19 cellular contexts compared by ENCODE assay signal in the genomic region with DNA sequence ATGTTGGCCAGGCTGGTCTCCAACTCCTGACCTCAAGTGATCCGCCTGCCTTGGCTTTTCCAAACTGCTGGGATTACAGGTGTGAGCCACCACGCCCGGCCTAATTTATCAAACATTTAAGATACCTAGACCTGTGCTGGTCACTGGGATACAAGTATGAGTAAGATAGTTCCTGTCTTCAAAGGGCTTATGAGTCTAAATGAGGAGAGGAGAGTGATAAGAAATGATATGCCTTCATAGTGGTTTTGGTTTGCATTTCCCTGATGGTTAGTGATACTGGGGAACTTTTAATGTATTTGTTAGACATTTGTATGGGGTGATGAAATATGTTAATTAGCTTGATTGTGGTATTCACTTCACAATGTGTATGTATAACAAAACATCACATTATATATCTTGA. TPM values are rescaled to one million over a fixed set of nuclear protein-coding genes. Genes with fewer than 3 reads are reported as not detected.
DNase-seq lines count a peak whose midpoint lies in the region; ATAC-seq, FAIRE-seq and TF ChIP-seq lines count a peak whose summit lies in the region.
"Had no signal": no experiment of that assay in that cellular context is flagged by ENCODE, and none has a peak within 500 bp of the region (broad histone marks: within the 10 kb centered on the region; RNA-seq: fewer than 3 reads in every experiment).

No MANE protein-coding gene starts in this region.

- no peak overlapping the region for H3K4me3 ChIP-seq in CD4-positive, alpha-beta memory T cell (ENCODE audit: low read length in 2 of 2)
- H3K4me3 ChIP-seq in trophoblast cell (ENCODE audit: low read depth, low read length), result no peak overlapping the region
- no peak overlapping the region for H3K4me3 ChIP-seq in pancreas

- CTCF ChIA-PET in activated CD4-positive, alpha-beta T cell treated with anti-CD3 and anti-CD28 coated beads for 36 hours (lab: Charles Lee), result interaction anchor here (0.6 to 1.1 kb wide), 5 partner anchors 23 to 825 kb away, joined by 3 to 5 read pairs (median 3); no protein-coding TSS in a partner anchor
- CTCF ChIA-PET in CD4-positive, alpha-beta memory T cell (lab: Charles Lee; ENCODE audit: partially characterized antibody), result interaction anchor here (1.3 kb wide), 1 partner anchor 17 kb away, joined by 4 read pairs; no protein-coding TSS in a partner anchor

- H3K9ac ChIP-seq in trophoblast cell (ENCODE audit: low read length), result no peak overlapping the region

- no peaks in the 10 kb centered on the region for H3K9me3 Mint-ChIP-seq in activated CD4-positive, alpha-beta T cell treated with anti-CD3 and anti-CD28 coated beads for 36 hours (ENCODE audit: low read depth)
- no peaks in the 10 kb centered on the region for H3K9me3 Mint-ChIP-seq in CD4-positive, alpha-beta memory T cell
- H3K9me3 Mint-ChIP-seq in activated T-helper 1 cell treated with anti-CD3 and anti-CD28 coated beads, Interleukin-12 subunit alpha, Interleukin-12 subunit beta, Interleukin-2, Interleukin-4 antibody, amounts not matched to agents 30 ng/mL and 10 ng/mL and 1 ng/mL, durations not matched to agents 14 hours and 24 hours and 36 hours, result no peaks in the 10 kb centered on the region

- no peaks in the 10 kb centered on the region for H3K79me2 ChIP-seq in trophoblast cell (ENCODE audit: control insufficient read depth, insufficient read depth, low read length, poor library complexity)

- no peaks in the 10 kb centered on the region for H3K79me1 ChIP-seq in trophoblast cell (ENCODE audit: low read length)

- H3K18ac ChIP-seq in trophoblast cell (ENCODE audit: low read length), result no peak overlapping the region

- H3K4me3 Mint-ChIP-seq in activated CD4-positive, alpha-beta T cell treated with anti-CD3 and anti-CD28 coated beads for 36 hours, result no peak overlapping the region
- H3K4me3 Mint-ChIP-seq in CD4-positive, alpha-beta memory T cell, result peak overlapping the region in 2 of 8 donors; percentile 10 to 54
- H3K4me3 Mint-ChIP-seq in activated T-helper 1 cell treated with anti-CD3 and anti-CD28 coated beads, Interleukin-12 subunit alpha, Interleukin-12 subunit beta, Interleukin-2, Interleukin-4 antibody, amounts not matched to agents 30 ng/mL and 10 ng/mL and 1 ng/mL, durations not matched to agents 14 hours and 24 hours and 36 hours, result no peak overlapping the region

- H3K9me3 ChIP-seq in CD4-positive, alpha-beta memory T cell (ENCODE audit: control insufficient read depth in 1 of 2, low read length in 2 of 2), result no peaks in the 10 kb centered on the region
- H3K9me3 ChIP-seq in trophoblast cell (ENCODE audit: insufficient read depth, low read depth, low read length) (no peaks in the 10 kb centered on the region), pancreas (no peaks in the 10 kb centered on the region)

- POLR2A ChIA-PET in activated CD4-positive, alpha-beta T cell treated with anti-CD3 and anti-CD28 coated beads for 36 hours (lab: Charles Lee), result no interaction called here
- POLR2A ChIA-PET in CD4-positive, alpha-beta memory T cell (lab: Charles Lee; ENCODE audit: partially characterized antibody), result interaction anchor here (0.5 kb wide), 1 partner anchor 852 kb away, joined by 3 read pairs; no protein-coding TSS in a partner anchor

- H3K27ac Mint-ChIP-seq in activated CD4-positive, alpha-beta T cell treated with anti-CD3 and anti-CD28 coated beads for 36 hours, result no peak overlapping the region
- H3K27ac Mint-ChIP-seq in CD4-positive, alpha-beta memory T cell, result peak overlapping the region in 6 of 7 donors; percentile 7 to 75 (median 56)
- peak overlapping the region; percentile 11 for H3K27ac Mint-ChIP-seq in activated T-helper 1 cell treated with anti-CD3 and anti-CD28 coated beads, Interleukin-12 subunit alpha, Interleukin-12 subunit beta, Interleukin-2, Interleukin-4 antibody, amounts not matched to agents 30 ng/mL and 10 ng/mL and 1 ng/mL, durations not matched to agents 14 hours and 24 hours and 36 hours

- H2AK5ac ChIP-seq in trophoblast cell (ENCODE audit: low read length), result no peak overlapping the region

- H3K23ac ChIP-seq in trophoblast cell (ENCODE audit: low read length), result no peak overlapping the region

- no peak overlapping the region for H4K12ac ChIP-seq in trophoblast cell (ENCODE audit: low read depth, low read length)

- H2BK5ac ChIP-seq in trophoblast cell (ENCODE audit: low read depth, low read length, poor library complexity), result no peak overlapping the region

- no peaks in the 10 kb centered on the region for H3K27me3 ChIP-seq in CD4-positive, alpha-beta memory T cell (ENCODE audit: insufficient read depth, low read length)
- H3K27me3 ChIP-seq in trophoblast cell (ENCODE audit: insufficient read depth, low read length) (no peaks in the 10 kb centered on the region), pancreas (no peaks in the 10 kb centered on the region)

- DNase-seq in activated CD4-positive, alpha-beta T cell treated with anti-CD3 and anti-CD28 coated beads for 36 hours, result no peak
- no peak for DNase-seq in activated CD4-positive, alpha-beta T cell treated with anti-CD3 and anti-CD28 coated beads, Interleukin-2, amount 50 U/mL, for 48 hours
- DNase-seq in CD4-positive, alpha-beta memory T cell, result no peak
- DNase-seq in activated T-helper 1 cell treated with anti-CD3 and anti-CD28 coated beads, Interleukin-12 subunit alpha, Interleukin-12 subunit beta, Interleukin-2, Interleukin-4 antibody, amounts not matched to agents 30 ng/mL and 10 ng/mL and 1 ng/mL, durations not matched to agents 14 hours and 24 hours and 36 hours (ENCODE audit: low spot score), result no peak
- DNase-seq in trophoblast cell, result peak; percentile 13 to 44
- DNase-seq in stimulated activated CD4-positive, alpha-beta T cell treated with anti-CD3 and anti-CD28 coated beads, Interleukin-4, amount 100 ng/mL, for 24 hours, result no peak
- no peak for DNase-seq in pancreas
- no peak for DNase-seq in ACHN
- DNase-seq: 8988T, COR-L47, EL, KG1, NCI-H1048, NCI-H146, NCI-H2081, NCI-H774, RPMI8226 had no signal

- H3K36me3 Mint-ChIP-seq in activated CD4-positive, alpha-beta T cell treated with anti-CD3 and anti-CD28 coated beads for 36 hours (ENCODE audit: low read depth), result peaks cover 19% of the 10 kb centered on the region
- peaks cover 10 to 22% of the 10 kb centered on the region in 2 donors for H3K36me3 Mint-ChIP-seq in CD4-positive, alpha-beta memory T cell
- peaks cover 23% of the 10 kb centered on the region for H3K36me3 Mint-ChIP-seq in activated T-helper 1 cell treated with anti-CD3 and anti-CD28 coated beads, Interleukin-12 subunit alpha, Interleukin-12 subunit beta, Interleukin-2, Interleukin-4 antibody, amounts not matched to agents 30 ng/mL and 10 ng/mL and 1 ng/mL, durations not matched to agents 14 hours and 24 hours and 36 hours (ENCODE audit: low read depth)

- no peak overlapping the region for H4K8ac ChIP-seq in trophoblast cell (ENCODE audit: low read depth, low read length)

- no peak overlapping the region for H3K4ac ChIP-seq in trophoblast cell (ENCODE audit: low read depth, low read length)

- H2BK12ac ChIP-seq in trophoblast cell (ENCODE audit: low read length), result no peak overlapping the region

- peak; percentile 13 for ATAC-seq in activated CD4-positive, alpha-beta T cell treated with anti-CD3 and anti-CD28 coated beads for 36 hours
- ATAC-seq in pancreas, result no peak
- ATAC-seq: HepG2 had no signal

- intact Hi-C loops in activated CD4-positive, alpha-beta T cell treated with anti-CD3 and anti-CD28 coated beads for 36 hours (cut with DNase I, micrococcal nuclease), result loop anchor here in 1 of 2 experiments (5.0 kb wide), 1 partner anchor 92 kb away; no protein-coding TSS in a partner anchor
- intact Hi-C loops in CD4-positive, alpha-beta memory T cell (cut with micrococcal nuclease), result loop anchor here (5.0 kb wide), 1 partner anchor 92 kb away; no protein-coding TSS in a partner anchor
- intact Hi-C loops in activated T-helper 1 cell treated with anti-CD3 and anti-CD28 coated beads, Interleukin-12 subunit alpha, Interleukin-12 subunit beta, Interleukin-2, Interleukin-4 antibody, amounts not matched to agents 30 ng/mL and 10 ng/mL and 1 ng/mL, durations not matched to agents 14 hours and 24 hours and 36 hours (cut with micrococcal nuclease), result loop anchor here (5.0 kb wide), 2 partner anchors 92 to 438 kb away; no protein-coding TSS in a partner anchor
- intact Hi-C loops in pancreas (cut with DNase I), result loop anchor here in 1 of 3 donors (10.0 kb wide), 1 partner anchor 100 kb away; no protein-coding TSS in a partner anchor

- H2BK120ac ChIP-seq in trophoblast cell (ENCODE audit: insufficient read depth, low read length, poor library complexity), result no peak overlapping the region

- no peak for FAIRE-seq in pancreas (lab: Jason Lieb, UNC)
- FAIRE-seq: H54, HepG2 had no signal

- no peak overlapping the region for H2AFZ ChIP-seq in trophoblast cell (ENCODE audit: insufficient read depth, low read length, poor library complexity)

- no peak overlapping the region for H3K4me2 ChIP-seq in trophoblast cell (ENCODE audit: low read length)

- H4K91ac ChIP-seq in trophoblast cell (ENCODE audit: low read depth, low read length), result no peak overlapping the region

- H3K27me3 Mint-ChIP-seq in activated CD4-positive, alpha-beta T cell treated with anti-CD3 and anti-CD28 coated beads for 36 hours, result no peaks in the 10 kb centered on the region
- no peaks in the 10 kb centered on the region for H3K27me3 Mint-ChIP-seq in CD4-positive, alpha-beta memory T cell
- H3K27me3 Mint-ChIP-seq in activated T-helper 1 cell treated with anti-CD3 and anti-CD28 coated beads, Interleukin-12 subunit alpha, Interleukin-12 subunit beta, Interleukin-2, Interleukin-4 antibody, amounts not matched to agents 30 ng/mL and 10 ng/mL and 1 ng/mL, durations not matched to agents 14 hours and 24 hours and 36 hours (ENCODE audit: insufficient read depth), result no peaks in the 10 kb centered on the region

- peaks cover 10% of the 10 kb centered on the region for H3K36me3 ChIP-seq in CD4-positive, alpha-beta memory T cell (ENCODE audit: insufficient read depth, low read length)
- H3K36me3 ChIP-seq in trophoblast cell (ENCODE audit: control insufficient read depth in 1 of 2, insufficient read depth in 2 of 2, low read length in 2 of 2) (peaks cover 1 to 3% of the 10 kb centered on the region in 2 experiments), pancreas (peaks cover 0 to 11% (median 7%) of the 10 kb centered on the region in 3 donors)

- no peak for TF ChIP-seq CTCF in pancreas (IDR thresholded peaks at IDR 0.05)

- peaks cover 55% of the 10 kb centered on the region for H3K4me1 Mint-ChIP-seq in activated CD4-positive, alpha-beta T cell treated with anti-CD3 and anti-CD28 coated beads for 36 hours
- H3K4me1 Mint-ChIP-seq in CD4-positive, alpha-beta memory T cell, result peaks cover 36 to 60% (median 48%) of the 10 kb centered on the region in 4 donors
- H3K4me1 Mint-ChIP-seq in activated T-helper 1 cell treated with anti-CD3 and anti-CD28 coated beads, Interleukin-12 subunit alpha, Interleukin-12 subunit beta, Interleukin-2, Interleukin-4 antibody, amounts not matched to agents 30 ng/mL and 10 ng/mL and 1 ng/mL, durations not matched to agents 14 hours and 24 hours and 36 hours (ENCODE audit: low read depth), result peaks cover 47% of the 10 kb centered on the region

- no peak overlapping the region for H3K14ac ChIP-seq in trophoblast cell (ENCODE audit: low read length)

- WGBS in trophoblast cell (ENCODE audit: extremely low coverage, insufficient coverage, insufficient read length), result no CpG with 5 or more reads among the region's 3 CpGs
- WGBS in pancreas, 2 donors, result 84 to 88% methylated on average over 3 of the region's 3 CpGs

- no peak overlapping the region for H3K27ac ChIP-seq in CD4-positive, alpha-beta memory T cell (ENCODE audit: low read depth, low read length)
- H3K27ac ChIP-seq in trophoblast cell (ENCODE audit: low read depth, low read length), result no peak overlapping the region
- no peak overlapping the region for H3K27ac ChIP-seq in pancreas

- in situ Hi-C loops in ACHN (cut with HindIII; ENCODE audit: low pct_ligation_motif_present, low pct_unique_long_range_greater_than_20kb, low sequenced_read_pairs), result no loop called here

- H3K4me1 ChIP-seq in CD4-positive, alpha-beta memory T cell (ENCODE audit: insufficient read depth, low read length), result peaks cover 47% of the 10 kb centered on the region
- H3K4me1 ChIP-seq in trophoblast cell (ENCODE audit: control insufficient read depth in 1 of 2, insufficient read depth in 2 of 2, low read length in 2 of 2) (peaks cover 0 to 2% of the 10 kb centered on the region in 2 experiments), pancreas (peaks cover 18 to 22% (median 20%) of the 10 kb centered on the region in 3 donors)

RNA-seq across cellular contexts. Expression of a gene that starts 21.3 kb away (rescaled TPM):
- total RNA-seq in activated CD4-positive, alpha-beta T cell treated with anti-CD3 and anti-CD28 coated beads for 36 hours, result 100 to 1,000 TPM; 179 to 253 TPM
- 100 to 1,000 TPM; 202 to 217 TPM for total RNA-seq in CD4-positive, alpha-beta memory T cell
- 100 to 1,000 TPM; 338 to 425 TPM for polyA plus RNA-seq in CD4-positive, alpha-beta memory T cell
- 195 and 204 TPM in 2 replicates for total RNA-seq in activated T-helper 1 cell treated with anti-CD3 and anti-CD28 coated beads, Interleukin-12 subunit alpha, Interleukin-12 subunit beta, Interleukin-2, Interleukin-4 antibody, amounts not matched to agents 30 ng/mL and 10 ng/mL and 1 ng/mL, durations not matched to agents 14 hours and 24 hours and 36 hours
- polyA plus RNA-seq in trophoblast cell (2013), result 331 and 337 TPM in 2 replicates
- total RNA-seq in pancreas, result 100 to 1,000 TPM; 230 to 377 (median 326) TPM
- 100 to 1,000 TPM in 1 of 2 donors, 10 to 100 TPM in 1; 56.0 to 122 TPM for polyA plus RNA-seq in pancreas

RNA-seq across cellular contexts. Expression of a gene that starts 28.3 kb away (rescaled TPM):
- 10 to 100 TPM; 45.2 to 58.7 TPM for total RNA-seq in activated CD4-positive, alpha-beta T cell treated with anti-CD3 and anti-CD28 coated beads for 36 hours
- total RNA-seq in CD4-positive, alpha-beta memory T cell, result 100 to 1,000 TPM; 129 to 133 TPM
- 10 to 100 TPM in 1 of 2 donors, 1 to 10 TPM in 1; 9.8 to 20.2 TPM for polyA plus RNA-seq in CD4-positive, alpha-beta memory T cell
- 76.8 and 77.0 TPM in 2 replicates for total RNA-seq in activated T-helper 1 cell treated with anti-CD3 and anti-CD28 coated beads, Interleukin-12 subunit alpha, Interleukin-12 subunit beta, Interleukin-2, Interleukin-4 antibody, amounts not matched to agents 30 ng/mL and 10 ng/mL and 1 ng/mL, durations not matched to agents 14 hours and 24 hours and 36 hours
- 16.5 and 17.4 TPM in 2 replicates for polyA plus RNA-seq in trophoblast cell (2013)
- total RNA-seq in pancreas, result 10 to 100 TPM; 23.2 to 54.8 (median 27.2) TPM
- polyA plus RNA-seq in pancreas, result 10 to 100 TPM; 22.7 to 30.3 TPM

Comparison
In these comparisons a context has a peak if more than half of its experiments do, and no peak if none do; other contexts are left out.
1. DNase-seq: peak in trophoblast cell (2 of 2); none in activated CD4-positive, alpha-beta T cell treated with anti-CD3 and anti-CD28 coated beads for 36 hours (single experiment), activated CD4-positive, alpha-beta T cell treated with anti-CD3 and anti-CD28 coated beads, Interleukin-2, amount 50 U/mL, for 48 hours (0 of 2), CD4-positive, alpha-beta memory T cell (0 of 5), activated T-helper 1 cell treated with anti-CD3 and anti-CD28 coated beads, Interleukin-12 subunit alpha, Interleukin-12 subunit beta, Interleukin-2, Interleukin-4 antibody, amounts not matched to agents 30 ng/mL and 10 ng/mL and 1 ng/mL, durations not matched to agents 14 hours and 24 hours and 36 hours (single experiment), stimulated activated CD4-positive, alpha-beta T cell treated with anti-CD3 and anti-CD28 coated beads, Interleukin-4, amount 100 ng/mL, for 24 hours (single experiment), pancreas (0 of 6) and ACHN (single experiment).